8 cellular contexts compared by ENCODE assay signal in genomic region chr19:43504426-43505185, GRCh38. TPM values are rescaled to one million over a fixed set of nuclear protein-coding genes. Genes with fewer than 3 reads are reported as not detected.
DNase-seq lines count a peak whose midpoint lies in the region; ATAC-seq, FAIRE-seq and TF ChIP-seq lines count a peak whose summit lies in the region.

Gene PHLDB3 (minus strand): TSS chr19:43504746. CDS start chr19:43504118, 628 bp downstream.

- CTCF ChIA-PET in A549 (lab: Yijun Ruan, JAX) = interaction anchor here (0.8 to 8.9 kb wide), 17 partner anchors 9 to 72 kb away, joined by 3 to 85 read pairs (median 5); partner anchors contain the start of gene ZNF575

- POLR2A ChIA-PET in A549 (lab: Yijun Ruan, JAX) = interaction anchor here (1.0 to 1.9 kb wide), 8 partner anchors 13 to 91 kb away, joined by 3 to 11 read pairs (median 4); partner anchors contain the start of genes IRGQ and ZNF575

- TF ChIP-seq RAD21 in A549 (conservative IDR thresholded peaks at IDR 0.05 in 1 of 2, IDR thresholded peaks at IDR 0.05 in 1 of 2) (0 out of 5 replicates have a peak, but pooled peaks of 1 of the 2 experiments have one; percentile 2), liver (IDR thresholded peaks at IDR 0.05) (no peak)

- no peaks in the 10 kb centered on the region for H4K20me1 ChIP-seq in SU-DHL-6 (ENCODE audit: low read depth, low read length)

- H3K9me2 ChIP-seq in SU-DHL-6 (replicated peaks; ENCODE audit: insufficient read depth, low read length) = no peaks in the 10 kb centered on the region

- no peaks in the 10 kb centered on the region for H3K9me3 Mint-ChIP-seq in central memory CD8-positive, alpha-beta T cell

- H3K79me2 ChIP-seq in SU-DHL-6 (ENCODE audit: insufficient read depth, low read length) = no peaks in the 10 kb centered on the region

- H3K27me3 Mint-ChIP-seq in central memory CD8-positive, alpha-beta T cell = no peaks in the 10 kb centered on the region

- TF ChIP-seq POLR2A in A549 (IDR thresholded peaks at IDR 0.05; ENCODE audit: low read length) = no peak; the same call in 1 of the 2 replicates

- H3K36me3 Mint-ChIP-seq in central memory CD8-positive, alpha-beta T cell (ENCODE audit: insufficient read depth) = peaks cover 14% of the 10 kb centered on the region

- H2AFZ ChIP-seq in SU-DHL-6 (ENCODE audit: low read depth, low read length, severe bottlenecking) = peak within 1 kb of the TSS; percentile 99

- peak within 1 kb of the TSS; percentile 97 for H3K4me3 Mint-ChIP-seq in central memory CD8-positive, alpha-beta T cell

- ATAC-seq in A549 (peak; percentile 68 to 78), GM18909 (IDR thresholded peaks at IDR 0.05; ENCODE audit: poor library complexity, unreplicated experiment) (peak; percentile 11), HG03432 (IDR thresholded peaks at IDR 0.05; ENCODE audit: unreplicated experiment) (peak; percentile 29)
- peak; percentile 42 for ATAC-seq in central memory CD8-positive, alpha-beta T cell (replicated peaks; ENCODE audit: extremely low read depth, poor library complexity, severe bottlenecking)

- H3K4me1 ChIP-seq in A549 = peaks cover 5% of the 10 kb centered on the region; the same call in 2 of the 3 replicates
- peaks cover 7 to 36% (median 18%) of the 10 kb centered on the region in 4 donors for H3K4me1 ChIP-seq in liver (ENCODE audit: control insufficient read depth in 4 of 4, insufficient read depth in 4 of 4, low read length in 3 of 4)

- H3K4me2 ChIP-seq in A549 = peak within 1 kb of the TSS; percentile 84
- H3K4me2 ChIP-seq in SU-DHL-6 (ENCODE audit: low read depth, low read length, poor library complexity, severe bottlenecking) = peak within 1 kb of the TSS; percentile 97

- H3K4me1 Mint-ChIP-seq in central memory CD8-positive, alpha-beta T cell = peaks cover 24% of the 10 kb centered on the region

- H3K27ac ChIP-seq in A549 = peak within 1 kb of the TSS; percentile 76 to 93
- H3K27ac ChIP-seq in SU-DHL-6 (ENCODE audit: low read depth, low read length) = no peak within 1 kb of the TSS; the same call in 1 of the 2 replicates
- H3K27ac ChIP-seq in liver (ENCODE audit: low read depth in 1 of 2, low read length in 2 of 2) = peak within 1 kb of the TSS; percentile 91 to 95

- no peak for TF ChIP-seq EP300 in A549 (IDR thresholded peaks at IDR 0.05)

- H3K36me3 ChIP-seq in SU-DHL-6 (ENCODE audit: low read length) = no peaks in the 10 kb centered on the region
- H3K36me3 ChIP-seq in liver (ENCODE audit: control insufficient read depth in 4 of 4, insufficient read depth in 3 of 4, low read depth in 1 of 4, low read length in 3 of 4) = peaks cover 0 to 11% (median 5%) of the 10 kb centered on the region in 4 donors

- peak within 1 kb of the TSS; percentile 68 for H3K4me3 ChIP-seq in A549
- H3K4me3 ChIP-seq in SU-DHL-6 (ENCODE audit: insufficient read depth, low read length, poor library complexity, severe bottlenecking) = peak within 1 kb of the TSS; percentile 66
- H3K4me3 ChIP-seq in liver (ENCODE audit: low read depth in 1 of 3, low read length in 3 of 3) = peak within 1 kb of the TSS; percentile 73 to 93 (median 80)

- no peak for FAIRE-seq in A549 (lab: Jason Lieb, UNC)

- no peaks in the 10 kb centered on the region for H3K27me3 ChIP-seq in SU-DHL-6 (ENCODE audit: low read length)
- H3K27me3 ChIP-seq in liver (ENCODE audit: control insufficient read depth in 4 of 4, insufficient read depth in 4 of 4, low read length in 3 of 4) = no peaks in the 10 kb centered on the region

- H3K27ac Mint-ChIP-seq in central memory CD8-positive, alpha-beta T cell (ENCODE audit: low read depth) = peak within 1 kb of the TSS; percentile 82

- H3K9ac ChIP-seq in SU-DHL-6 (ENCODE audit: low read length) (peak within 1 kb of the TSS; percentile 62), liver (ENCODE audit: low read depth in 1 of 2, low read length in 2 of 2) (peak within 1 kb of the TSS; percentile 74 to 77)

- 0 out of 2 replicates have a peak, but pooled peaks cover 4% of the 10 kb centered on the region for H3F3A ChIP-seq in SU-DHL-6 (ENCODE audit: insufficient read depth)

- TF ChIP-seq CTCF in A549 (IDR thresholded peaks at IDR 0.05) (no peak; the same call in 2 of the 3 replicates), SU-DHL-6 (IDR thresholded peaks at IDR 0.05; ENCODE audit: insufficient read depth, low read length, poor library complexity, severe bottlenecking) (peak; percentile 15), liver (IDR thresholded peaks at IDR 0.05; ENCODE audit: low read depth, low read length, missing input control) (no peak)

- DNase-seq in A549 (ENCODE audit: low read depth in 1 of 2, low spot score in 1 of 2) = no peak
- DNase-seq in central memory CD8-positive, alpha-beta T cell (ENCODE audit: low spot score in 2 of 2) = no peak
- peak; percentile 35 for DNase-seq in stimulated activated CD8-positive, alpha-beta memory T cell treated with anti-CD3 and anti-CD28 coated beads, Interleukin-12 subunit alpha, Interleukin-12 subunit beta, amount 100 ng/mL, for 4 hours (ENCODE audit: low read depth)
- DNase-seq in UCSD-AML1 (lab: John Stamatoyannopoulos, UW; ENCODE audit: unreplicated experiment) = no peak

- H3K9me3 ChIP-seq in A549 (no peaks in the 10 kb centered on the region), SU-DHL-6 (ENCODE audit: insufficient read depth, low read length) (no peaks in the 10 kb centered on the region), liver (ENCODE audit: control insufficient read depth in 4 of 4, low read length in 3 of 4) (no peaks in the 10 kb centered on the region)

- 15% methylated on average over 18 of the region's 42 CpGs for WGBS in A549 (ENCODE audit: missing lambda C conversion rate)
- 5% methylated on average over 42 of the region's 42 CpGs for WGBS in liver

TF ChIP-seq in A549, 52 proteins besides CTCF, POLR2A, EP300 and RAD21:
- TF ChIP-seq MAZ (IDR thresholded peaks at IDR 0.05; ENCODE audit: borderline replicate concordance, low read depth, low read length) = no peak
- 0 out of 2 replicates have a peak, but pooled peaks have one; percentile 41 for TF ChIP-seq RNF2 (IDR thresholded peaks at IDR 0.05; ENCODE audit: borderline replicate concordance, low read depth)

TF ChIP-seq in liver, 16 proteins besides CTCF, POLR2A, EP300 and RAD21 (continues in another document):
- TF ChIP-seq GABPA (IDR thresholded peaks at IDR 0.05 in 1 of 2, conservative IDR thresholded peaks at IDR 0.05 in 1 of 2) = no peak
- TF ChIP-seq ATF3 (IDR thresholded peaks at IDR 0.05) = no peak
- no peak for TF ChIP-seq HNF4G (IDR thresholded peaks at IDR 0.05)
- TF ChIP-seq FOXA1 (IDR thresholded peaks at IDR 0.05) = no peak
- TF ChIP-seq JUND (IDR thresholded peaks at IDR 0.05) = no peak
- no peak for TF ChIP-seq NR2F2 (IDR thresholded peaks at IDR 0.05)
- TF ChIP-seq HNF4A (conservative IDR thresholded peaks at IDR 0.05) = no peak
- TF ChIP-seq REST (IDR thresholded peaks at IDR 0.05) = no peak
- TF ChIP-seq RXRA (IDR thresholded peaks at IDR 0.05) = no peak
- no peak for TF ChIP-seq EGR1 (IDR thresholded peaks at IDR 0.05; ENCODE audit: low read depth in 2 of 2)
- no peak for TF ChIP-seq SP1 (IDR thresholded peaks at IDR 0.05)
- TF ChIP-seq YY1 (IDR thresholded peaks at IDR 0.05) = no peak
- TF ChIP-seq FOXA2 (IDR thresholded peaks at IDR 0.05) = no peak
- TF ChIP-seq TAF1 (conservative IDR thresholded peaks at IDR 0.05) = no peak

RNA-seq across cellular contexts. Expression of gene PHLDB3, which starts in this region (rescaled TPM):
- polyA plus RNA-seq in A549 (2011; rRNA removed) (4.4 and 5.5 TPM in 2 replicates), A549 (2017; fragmentation: RNase III; extraction: RNeasy Plus Mini Kit Qiagen cat#74134 plus additional on column Dnase treatment) (10.1 to 12.0 TPM (median 12.0 TPM) in 3 replicates), liver (10 to 100 TPM; 10.7 to 12.7 TPM)
- polyA plus RNA-seq in A549 (2012; cell fraction: cytosol; rRNA removed) = 9.8 and 10.9 TPM in 2 replicates
- polyA plus RNA-seq in A549 (2012; cell fraction: nucleus; rRNA removed) = 16.5 and 16.6 TPM in 2 replicates
- polyA minus RNA-seq in A549 (2011; rRNA and poly(A)+ RNA removed) = 2.3 and 3.5 TPM in 2 replicates
- total RNA-seq in liver = 10 to 100 TPM; 10.6 to 18.2 TPM

Comparison
In these comparisons a context has a peak if more than half of its experiments do, and no peak if none do; other contexts are left out.
1. ATAC-seq: peak in every context shown above with its lines; median percentile 73 in A549; 42 in central memory CD8-positive, alpha-beta T cell; 29 in HG03432; 11 in GM18909.